Comparison of ENCODE assay signal across 23 cellular contexts in the genomic region with DNA sequence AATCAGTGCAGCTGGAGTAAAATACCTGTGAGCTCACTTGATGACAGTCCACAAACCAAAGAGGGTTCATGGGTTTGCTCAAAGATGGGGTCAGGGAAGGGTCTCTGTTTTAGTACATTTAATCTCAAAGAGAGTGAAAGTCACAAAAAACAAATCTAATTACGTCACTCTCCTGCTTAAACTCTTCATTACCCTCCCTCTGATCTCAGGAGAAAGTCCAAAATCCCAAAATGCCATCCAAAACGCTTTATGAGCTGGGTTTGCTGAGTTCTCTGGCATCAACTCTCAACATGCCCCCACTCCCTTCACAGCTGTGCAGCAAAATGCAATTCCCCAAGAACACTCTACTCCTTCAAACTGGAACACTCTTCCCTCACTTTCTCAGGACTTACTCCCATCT. TPM values are rescaled to one million over a fixed set of nuclear protein-coding genes. Genes with fewer than 3 reads are reported as not detected.
"Had no signal": no experiment of that assay in that cellular context is flagged by ENCODE, and none has a peak within 500 bp of the region (broad histone marks: within the 10 kb centered on the region; RNA-seq: fewer than 3 reads in every experiment).

No MANE protein-coding gene starts in this region.

- H2AFZ ChIP-seq: neural progenitor cell, parathyroid adenoma had no signal

- H3K27me3 Mint-ChIP-seq: type B pancreatic cell had no signal

- H3K27me3 ChIP-seq: dorsolateral prefrontal cortex, neural progenitor cell had no signal

- H3K4me1 Mint-ChIP-seq: natural killer cell, neural progenitor cell had no signal

- DNase-seq: central memory CD4-positive, alpha-beta T cell; cortex of kidney; dorsolateral prefrontal cortex; effector CD8-positive, alpha-beta T cell; foreskin fibroblast; glutamatergic neuron; left ventricle myocardium inferior; mucosa of descending colon; natural killer cell; nucleus accumbens; psoas muscle; retina; stimulated activated naive CD4-positive, alpha-beta T cell treated with Interleukin-2 at 50 U/mL for 16 hours had no signal

- H3K27ac ChIP-seq: dorsolateral prefrontal cortex, gastroesophageal sphincter, left ventricle myocardium inferior, neural progenitor cell, parathyroid adenoma, psoas muscle, skin epidermis had no signal

- H3K79me2 ChIP-seq: parathyroid adenoma had no signal

- FAIRE-seq: keratinocyte, urothelium cell line had no signal

- H3K36me3 ChIP-seq: gastroesophageal sphincter, left ventricle myocardium inferior, neural progenitor cell had no signal

- H3K4me3 Mint-ChIP-seq: natural killer cell, neural progenitor cell, type B pancreatic cell had no signal

- H3K27ac Mint-ChIP-seq: natural killer cell, neural progenitor cell, type B pancreatic cell had no signal

- H3K4me1 ChIP-seq: gastroesophageal sphincter, left ventricle myocardium inferior, parathyroid adenoma, psoas muscle had no signal

- H3K9me3 Mint-ChIP-seq: type B pancreatic cell had no signal

- ATAC-seq: esophagus mucosa, gastroesophageal sphincter, mucosa of descending colon, natural killer cell, psoas muscle, sciatic nerve had no signal

- H3K9ac ChIP-seq: neural progenitor cell, parathyroid adenoma had no signal

- H3K4me2 ChIP-seq: neural progenitor cell had no signal

- H3K4me3 ChIP-seq: dorsolateral prefrontal cortex, gastroesophageal sphincter, left ventricle myocardium inferior, lung, mucosa of descending colon, neural progenitor cell, psoas muscle, skin epidermis had no signal

- H3K9me3 ChIP-seq: left ventricle myocardium inferior, mucosa of descending colon had no signal

- H3K36me3 Mint-ChIP-seq: natural killer cell, neural progenitor cell, type B pancreatic cell had no signal

RNA-seq across cellular contexts. Expression of a gene that starts 40.4 kb away (rescaled TPM):
- total RNA-seq: esophagus mucosa, left ventricle myocardium inferior, natural killer cell had no signal
